ENCODE assay signal across 8 cellular contexts in genomic region chr7:2864999-2865670, GRCh38. TPM values are rescaled to one million over a fixed set of nuclear protein-coding genes. Genes with fewer than 3 reads are reported as not detected.
DNase-seq lines count a peak whose midpoint lies in the region; TF ChIP-seq lines count a peak whose summit lies in the region.

No MANE protein-coding gene starts in this region.

- H4K20me1 ChIP-seq in hepatocyte (ENCODE audit: insufficient read depth, poor library complexity, severe bottlenecking) = no peaks in the 10 kb centered on the region

- DNase-seq in NCI-H2107 treated with DMSO at 0.1 percent for 48 hours (lab: John Stamatoyannopoulos, UW; ENCODE audit: unreplicated experiment) = peak; percentile 64
- DNase-seq in NCI-H2107 (lab: John Stamatoyannopoulos, UW) = no peak
- DNase-seq in LNCaP clone FGC (ENCODE audit: low read depth) = no peak
- DNase-seq in T-helper 2 cell = peak; percentile 33 to 74 (median 60)
- DNase-seq in anterior cingulate cortex (lab: John Stamatoyannopoulos, UW) = peak in 45 of 58 donors; percentile 14 to 81 (median 36)
- peak; percentile 76 for DNase-seq in hepatocyte (ENCODE audit: low spot score)
- peak; percentile 66 for DNase-seq in stimulated activated CD4-positive, alpha-beta T cell treated with anti-CD3 and anti-CD28 coated beads, Interleukin-12 subunit alpha, Interleukin-12 subunit beta, amount 100 ng/mL, for 4 hours
- DNase-seq in NCI-H187 treated with DMSO at 0.1 percent for 48 hours (lab: John Stamatoyannopoulos, UW) = no peak

- H3K9me2 ChIP-seq in hepatocyte (replicated peaks; ENCODE audit: insufficient read depth) = no peaks in the 10 kb centered on the region

- peak overlapping the region; percentile 92 for H3K27ac ChIP-seq in hepatocyte

- H3K36me3 ChIP-seq in hepatocyte (replicated peaks; ENCODE audit: insufficient read depth, low read depth) = no peaks in the 10 kb centered on the region

- H3K4me3 ChIP-seq in LNCaP clone FGC (ENCODE audit: low read depth, low read length) (no peak overlapping the region), hepatocyte (no peak overlapping the region)

- H3K79me2 ChIP-seq in hepatocyte = no peaks in the 10 kb centered on the region

- no peaks in the 10 kb centered on the region for H3K27me3 ChIP-seq in hepatocyte

- 66% methylated on average over 17 of the region's 17 CpGs for WGBS in hepatocyte (ENCODE audit: low lambda C conversion rate, missing lambda C conversion rate)

- peaks cover 14% of the 10 kb centered on the region for H3K4me1 ChIP-seq in hepatocyte (ENCODE audit: insufficient read depth)

- H3K4me2 ChIP-seq in hepatocyte = no peak overlapping the region

- peak; percentile 76 for TF ChIP-seq CTCF in LNCaP clone FGC (IDR thresholded peaks at IDR 0.05; ENCODE audit: control insufficient read depth, extremely low read depth, insufficient read depth)
- TF ChIP-seq CTCF in hepatocyte (IDR thresholded peaks at IDR 0.05; ENCODE audit: poor library complexity) = peak; percentile 91

- no peak overlapping the region for H2AFZ ChIP-seq in hepatocyte

- no peaks in the 10 kb centered on the region for H3K9me3 ChIP-seq in hepatocyte (ENCODE audit: low read depth)

RNA-seq across cellular contexts. Expression of gene GNA12, which starts 21.0 kb away (rescaled TPM):
- total RNA-seq in hepatocyte = 28.4 and 54.8 TPM in 2 replicates
- polyA plus RNA-seq in hepatocyte = 34.8 and 40.2 TPM in 2 replicates

Comparison
In these comparisons a context has a peak if more than half of its experiments do, and no peak if none do; other contexts are left out.
1. DNase-seq: peak in NCI-H2107 treated with DMSO at 0.1 percent for 48 hours (single experiment), T-helper 2 cell (5 of 5), anterior cingulate cortex (45 of 58), hepatocyte (single experiment) and stimulated activated CD4-positive, alpha-beta T cell treated with anti-CD3 and anti-CD28 coated beads, Interleukin-12 subunit alpha, Interleukin-12 subunit beta, amount 100 ng/mL, for 4 hours (single experiment); none in NCI-H2107 (single experiment), LNCaP clone FGC (single experiment) and NCI-H187 treated with DMSO at 0.1 percent for 48 hours (single experiment).